25 cellular contexts compared by ENCODE assay signal in the genomic region with DNA sequence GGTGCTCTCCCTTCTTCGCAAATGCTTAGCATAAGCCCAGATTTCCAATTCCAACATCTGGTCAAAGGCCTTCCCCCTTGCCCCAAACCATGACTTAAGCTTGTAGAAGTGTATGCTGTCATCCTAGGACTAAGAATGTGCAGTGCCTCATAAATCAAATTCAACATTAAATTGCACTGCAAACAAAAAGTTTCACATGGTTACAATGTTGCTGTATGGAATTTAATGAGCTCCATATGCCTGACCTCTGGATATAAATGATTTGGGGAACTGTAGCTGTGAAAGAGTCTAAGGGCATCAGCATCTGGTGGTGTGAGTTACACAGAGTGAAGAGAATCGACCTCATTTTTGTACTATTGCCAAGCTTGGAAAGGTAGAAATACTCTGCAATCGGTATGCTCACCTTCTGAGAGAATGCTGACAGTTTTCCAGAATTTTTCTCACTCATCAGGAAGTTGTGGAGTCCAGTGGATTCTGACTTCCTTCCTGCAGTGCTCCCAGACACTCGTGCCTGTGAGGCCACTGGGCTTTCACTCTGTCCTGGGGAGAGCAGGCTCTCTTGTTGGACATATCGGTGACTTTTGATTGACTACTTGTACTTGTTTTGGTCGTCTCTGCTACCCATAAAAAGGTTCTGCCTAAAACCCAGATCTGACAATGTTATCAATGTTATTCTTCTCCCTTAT. TPM values are rescaled to one million over a fixed set of nuclear protein-coding genes. Genes with fewer than 3 reads are reported as not detected.
DNase-seq lines count a peak whose midpoint lies in the region; ATAC-seq and TF ChIP-seq lines count a peak whose summit lies in the region.
"Had no signal": no experiment of that assay in that cellular context is flagged by ENCODE, and none has a peak within 500 bp of the region (broad histone marks: within the 10 kb centered on the region; RNA-seq: fewer than 3 reads in every experiment).

No MANE protein-coding gene starts in this region.

- no peak overlapping the region for H3K4me3 ChIP-seq in AG10803 (ENCODE audit: low read length)
- H3K4me3 ChIP-seq in HEK293 (ENCODE audit: low read depth, low read length), result no peak overlapping the region
- no peak overlapping the region for H3K4me3 ChIP-seq in foreskin fibroblast (ENCODE audit: low read depth in 1 of 2, low read length in 2 of 2)
- H3K4me3 ChIP-seq: GM12878, lower lobe of right lung, testis had no signal

- H3K4me1 ChIP-seq in HEK293 (ENCODE audit: control insufficient read depth, insufficient read depth, low read length), result no peaks in the 10 kb centered on the region
- H3K4me1 ChIP-seq: lower lobe of right lung had no signal

- no peaks in the 10 kb centered on the region for H3K27me3 Mint-ChIP-seq in WTC11 (ENCODE audit: low read depth)
- peaks cover 0 to 4% (median 0%) of the 10 kb centered on the region in 3 donors for H3K27me3 Mint-ChIP-seq in CD14-positive monocyte (ENCODE audit: low read depth in 3 of 3)
- H3K27me3 Mint-ChIP-seq: T-helper 17 cell had no signal

- H3K27ac ChIP-seq in HEK293 (ENCODE audit: extremely low read depth, low read depth, low read length), result no peak overlapping the region
- H3K27ac ChIP-seq: lower lobe of right lung, testis, WERI-Rb-1 had no signal

- intact Hi-C loops in CD14-positive monocyte (cut with micrococcal nuclease), result loop anchor here in 1 of 2 donors (10.0 kb wide), 1 partner anchor 179 kb away; no protein-coding TSS in a partner anchor

- H3K4me1 Mint-ChIP-seq in WTC11 (peaks cover 87% of the 10 kb centered on the region), CD14-positive monocyte (peaks cover 20% of the 10 kb centered on the region)

- H3K9me3 Mint-ChIP-seq in WTC11, result no peaks in the 10 kb centered on the region
- H3K9me3 Mint-ChIP-seq in CD14-positive monocyte, result no peaks in the 10 kb centered on the region
- H3K9me3 Mint-ChIP-seq: stimulated activated effector memory CD8-positive, alpha-beta T cell treated with anti-CD3 and anti-CD28 coated beads, Interleukin-12 subunit alpha, Interleukin-12 subunit beta, amount 100 ng/mL, for 72 hours had no signal

- POLR2A ChIA-PET in HEK293 (lab: Yijun Ruan, JAX), result no interaction called here
- POLR2A ChIA-PET in WTC11 (lab: Charles Lee), result no interaction called here

- H3K4me3 Mint-ChIP-seq in WTC11 (peak overlapping the region; percentile 49; the same call in 1 of the 2 replicates), CD14-positive monocyte (no peak overlapping the region)
- H3K4me3 Mint-ChIP-seq: stimulated activated effector memory CD8-positive, alpha-beta T cell treated with anti-CD3 and anti-CD28 coated beads, Interleukin-12 subunit alpha, Interleukin-12 subunit beta, amount 100 ng/mL, for 72 hours; T-helper 17 cell had no signal

- H3K36me3 Mint-ChIP-seq in WTC11 (peaks cover 48% of the 10 kb centered on the region), CD14-positive monocyte (peaks cover 0 to 2% of the 10 kb centered on the region in 2 donors)
- H3K36me3 Mint-ChIP-seq: stimulated activated effector memory CD8-positive, alpha-beta T cell treated with anti-CD3 and anti-CD28 coated beads, Interleukin-12 subunit alpha, Interleukin-12 subunit beta, amount 100 ng/mL, for 72 hours had no signal

- no peaks in the 10 kb centered on the region for H3K36me3 ChIP-seq in HEK293 (ENCODE audit: control insufficient read depth in 2 of 2, insufficient read depth in 1 of 2, low read length in 2 of 2)
- H3K36me3 ChIP-seq: lower lobe of right lung, WERI-Rb-1 had no signal

- CTCF ChIA-PET in HEK293 (lab: Yijun Ruan, JAX) (interaction anchor here (0.7 kb wide), 2 partner anchors 15 to 27 kb away, joined by 3 to 7 read pairs; no protein-coding TSS in a partner anchor), WTC11 (lab: Charles Lee) (no interaction called here)

- DNase-seq in AG10803 (ENCODE audit: low read depth), result peak; percentile 83
- DNase-seq in WTC11 (ENCODE audit: low spot score), result no peak
- DNase-seq in foreskin fibroblast, result peak; percentile 47 to 81
- no peak for DNase-seq in CD14-positive monocyte (ENCODE audit: low spot score)
- DNase-seq in retina, result no peak
- DNase-seq in activated effector memory CD4-positive, alpha-beta T cell treated with Interleukin-2 at 50 U/mL for 16 hours, result no peak
- DNase-seq: activated CD4-positive, alpha-beta T cell treated with anti-CD3 and anti-CD28 coated beads, Interleukin-2, amount 50 U/mL, for 4 hours; activated naive CD4-positive, alpha-beta T cell; activated T-cell treated with anti-CD3 and anti-CD28 coated beads for 4 hours; central memory CD4-positive, alpha-beta T cell; COR-L47; effector CD4-positive, alpha-beta T cell; Karpas-422; lower lobe of right lung; NCI-H1092; NCI-H2107; NCI-H526 treated with DMSO at 0.1 percent for 48 hours; T-helper 17 cell; testis; WERI-Rb-1 had no signal

- H3K9me3 ChIP-seq in HEK293 (ENCODE audit: control insufficient read depth, insufficient read depth, low read depth, low read length), result no peaks in the 10 kb centered on the region
- H3K9me3 ChIP-seq: lower lobe of right lung, testis had no signal

- TF ChIP-seq CTCF in AG10803 (conservative IDR thresholded peaks at IDR 0.05; ENCODE audit: low read length) (no peak), HEK293 (tag by site-specific recombination; IDR thresholded peaks at IDR 0.05) (no peak), WTC11 (IDR thresholded peaks at IDR 0.05) (no peak), foreskin fibroblast (IDR thresholded peaks at IDR 0.05; ENCODE audit: low read depth, low read length) (no peak), CD14-positive monocyte (IDR thresholded peaks at IDR 0.05) (no peak)

- peak overlapping the region; percentile 90 for H3K27ac Mint-ChIP-seq in WTC11
- no peak overlapping the region for H3K27ac Mint-ChIP-seq in CD14-positive monocyte
- H3K27ac Mint-ChIP-seq: stimulated activated effector memory CD8-positive, alpha-beta T cell treated with anti-CD3 and anti-CD28 coated beads, Interleukin-12 subunit alpha, Interleukin-12 subunit beta, amount 100 ng/mL, for 72 hours; T-helper 17 cell had no signal

- no peak for ATAC-seq in WTC11
- ATAC-seq in HG03457 (IDR thresholded peaks at IDR 0.05; ENCODE audit: unreplicated experiment), result no peak
- ATAC-seq: GM12878; lower lobe of right lung; sciatic nerve; stimulated activated effector memory CD8-positive, alpha-beta T cell treated with anti-CD3 and anti-CD28 coated beads, Interleukin-12 subunit alpha, Interleukin-12 subunit beta, amount 100 ng/mL, for 72 hours; T-helper 17 cell had no signal

TF ChIP-seq in HEK293, 187 proteins besides CTCF, POLR2A, EP300 and RAD21 (continues in another document):
- no peak for TF ChIP-seq SP7 (tag by site-specific recombination; IDR thresholded peaks at IDR 0.05)
- TF ChIP-seq ZNF560 (tag by site-specific recombination; IDR thresholded peaks at IDR 0.05; ENCODE audit: borderline replicate concordance), result no peak
- TF ChIP-seq ZBTB20 (tag by site-specific recombination; IDR thresholded peaks at IDR 0.05), result peak; percentile 39; the same call in 1 of the 2 replicates
- TF ChIP-seq ZNF785 (tag by site-specific recombination; IDR thresholded peaks at IDR 0.05), result no peak
- 0 out of 2 replicates have a peak, but pooled peaks have one; percentile 26 for TF ChIP-seq ZBTB17 (tag by site-specific recombination; IDR thresholded peaks at IDR 0.05)
- no peak for TF ChIP-seq ZNF391 (tag by site-specific recombination; IDR thresholded peaks at IDR 0.05; ENCODE audit: borderline replicate concordance, low read depth)
- TF ChIP-seq, protein P1, sequence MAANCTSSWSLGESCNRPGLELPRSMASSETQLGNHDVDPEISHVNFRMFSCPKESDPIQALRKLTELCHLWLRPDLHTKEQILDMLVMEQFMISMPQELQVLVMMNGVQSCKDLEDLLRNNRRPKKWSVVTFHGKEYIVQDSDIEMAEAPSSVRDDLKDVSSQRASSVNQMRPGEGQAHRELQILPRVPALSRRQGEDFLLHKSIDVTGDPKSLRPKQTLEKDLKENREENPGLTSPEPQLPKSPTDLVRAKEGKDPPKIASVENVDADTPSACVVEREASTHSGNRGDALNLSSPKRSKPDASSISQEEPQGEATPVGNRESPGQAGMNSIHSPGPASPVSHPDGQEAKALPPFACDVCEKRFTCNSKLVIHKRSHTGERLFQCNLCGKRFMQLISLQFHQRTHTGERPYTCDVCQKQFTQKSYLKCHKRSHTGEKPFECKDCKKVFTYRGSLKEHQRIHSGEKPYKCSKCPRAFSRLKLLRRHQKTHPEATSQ (tag by site-specific recombination; IDR thresholded peaks at IDR 0.05), result no peak
- TF ChIP-seq GLI2 (tag by site-specific recombination; IDR thresholded peaks at IDR 0.05; ENCODE audit: borderline replicate concordance, low read depth), result no peak

TF ChIP-seq in WTC11, 78 proteins besides CTCF, POLR2A, EP300 and RAD21 (continues in another document):
- TF ChIP-seq TP53 (CRISPR knock-in tag; IDR thresholded peaks at IDR 0.05) (no peak), ZNF232 (CRISPR knock-in tag; IDR thresholded peaks at IDR 0.05) (no peak), HMGA2 (CRISPR knock-in tag; IDR thresholded peaks at IDR 0.05) (no peak), MXD4 (CRISPR knock-in tag; IDR thresholded peaks at IDR 0.05; ENCODE audit: borderline replicate concordance) (no peak), ZNF423 (CRISPR knock-in tag; IDR thresholded peaks at IDR 0.05) (no peak)
- TF ChIP-seq, protein P2, sequence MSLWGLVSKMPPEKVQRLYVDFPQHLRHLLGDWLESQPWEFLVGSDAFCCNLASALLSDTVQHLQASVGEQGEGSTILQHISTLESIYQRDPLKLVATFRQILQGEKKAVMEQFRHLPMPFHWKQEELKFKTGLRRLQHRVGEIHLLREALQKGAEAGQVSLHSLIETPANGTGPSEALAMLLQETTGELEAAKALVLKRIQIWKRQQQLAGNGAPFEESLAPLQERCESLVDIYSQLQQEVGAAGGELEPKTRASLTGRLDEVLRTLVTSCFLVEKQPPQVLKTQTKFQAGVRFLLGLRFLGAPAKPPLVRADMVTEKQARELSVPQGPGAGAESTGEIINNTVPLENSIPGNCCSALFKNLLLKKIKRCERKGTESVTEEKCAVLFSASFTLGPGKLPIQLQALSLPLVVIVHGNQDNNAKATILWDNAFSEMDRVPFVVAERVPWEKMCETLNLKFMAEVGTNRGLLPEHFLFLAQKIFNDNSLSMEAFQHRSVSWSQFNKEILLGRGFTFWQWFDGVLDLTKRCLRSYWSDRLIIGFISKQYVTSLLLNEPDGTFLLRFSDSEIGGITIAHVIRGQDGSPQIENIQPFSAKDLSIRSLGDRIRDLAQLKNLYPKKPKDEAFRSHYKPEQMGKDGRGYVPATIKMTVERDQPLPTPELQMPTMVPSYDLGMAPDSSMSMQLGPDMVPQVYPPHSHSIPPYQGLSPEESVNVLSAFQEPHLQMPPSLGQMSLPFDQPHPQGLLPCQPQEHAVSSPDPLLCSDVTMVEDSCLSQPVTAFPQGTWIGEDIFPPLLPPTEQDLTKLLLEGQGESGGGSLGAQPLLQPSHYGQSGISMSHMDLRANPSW (CRISPR knock-in tag; conservative IDR thresholded peaks at IDR 0.05; ENCODE audit: low read depth), result no peak

RNA-seq across cellular contexts. Expression of a gene that starts 40.7 kb away (rescaled TPM):
- total RNA-seq in WTC11 (2021), result 26.2 to 33.7 TPM (median 26.3 TPM) in 3 replicates
- polyA plus RNA-seq in CD14-positive monocyte, result 10 to 100 TPM; 11.3 to 12.7 TPM

RNA-seq across cellular contexts. Expression of a gene that starts 40.9 kb away (rescaled TPM):
- 1.6 to 1.9 TPM (median 1.6 TPM) in 3 replicates for total RNA-seq in WTC11 (2021)
- not detected for polyA plus RNA-seq in CD14-positive monocyte
- total RNA-seq: T-helper 17 cell had no signal

Comparison
In these comparisons a context has a peak if more than half of its experiments do, and no peak if none do; other contexts are left out.
1. DNase-seq: peak in AG10803 (single experiment) and foreskin fibroblast (2 of 2); none in WTC11 (single experiment), CD14-positive monocyte (single experiment), retina (single experiment) and activated effector memory CD4-positive, alpha-beta T cell treated with Interleukin-2 at 50 U/mL for 16 hours (single experiment).